Comparison of ENCODE assay signal across 35 cellular contexts in the genomic region with DNA sequence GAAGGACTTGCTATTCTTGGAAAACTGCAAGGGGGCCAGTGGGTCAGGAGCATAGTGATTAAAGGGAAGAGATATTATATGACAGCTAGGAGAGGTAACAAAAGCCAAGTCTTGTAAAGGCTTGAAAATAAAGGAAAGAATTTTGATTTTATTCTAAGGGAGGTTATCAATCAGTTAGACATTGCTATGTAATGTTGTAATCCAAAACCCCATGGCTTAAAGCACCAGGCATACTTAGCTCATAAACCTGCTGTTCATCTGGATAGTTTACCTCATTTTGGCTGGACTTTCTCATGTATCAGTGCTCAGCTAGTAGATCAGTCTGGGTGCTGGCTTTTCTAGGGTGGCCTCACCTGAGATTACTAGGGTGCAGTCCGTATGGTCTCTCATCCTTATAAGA.
DNase-seq lines count a peak whose midpoint lies in the region; ATAC-seq and TF ChIP-seq lines count a peak whose summit lies in the region.
"Had no signal": no experiment of that assay in that cellular context is flagged by ENCODE, and none has a peak within 500 bp of the region (broad histone marks: within the 10 kb centered on the region; RNA-seq: fewer than 3 reads in every experiment).

No MANE protein-coding gene starts in this region.

- H3K4me1 Mint-ChIP-seq in endodermal cell, result no peaks in the 10 kb centered on the region
- H3K4me1 Mint-ChIP-seq: B cell; CD14-positive monocyte; CD4-positive, alpha-beta memory T cell; CD4-positive, CD25-positive, alpha-beta regulatory T cell; CD8-positive, alpha-beta memory T cell had no signal

- H3K27me3 Mint-ChIP-seq in endodermal cell (ENCODE audit: insufficient read depth), result no peaks in the 10 kb centered on the region
- H3K27me3 Mint-ChIP-seq: B cell; CD4-positive, alpha-beta memory T cell; CD4-positive, alpha-beta T cell; CD4-positive, CD25-positive, alpha-beta regulatory T cell; CD8-positive, alpha-beta memory T cell had no signal

- no peaks in the 10 kb centered on the region for H3K27me3 ChIP-seq in endodermal cell (ENCODE audit: control insufficient read depth, insufficient read depth, low read length, poor library complexity, severe bottlenecking)
- H3K27me3 ChIP-seq in effector memory CD4-positive, alpha-beta T cell (replicated peaks; ENCODE audit: control insufficient read depth, insufficient read depth, low read length, poor library complexity, severe bottlenecking), result no peaks in the 10 kb centered on the region
- H3K27me3 ChIP-seq: BE2C; BLaER1; BLaER1 treated with 17β-estradiol and CSF1 and Interleukin-3, amounts not matched to agents 10 nM and 100 nM had no signal

- H3K9ac ChIP-seq in endodermal cell (ENCODE audit: extremely low read depth, low read length, poor library complexity, severe bottlenecking), result no peak overlapping the region
- H3K9ac ChIP-seq: BLaER1; BLaER1 treated with 17β-estradiol and CSF1 and Interleukin-3, amounts not matched to agents 10 nM and 100 nM had no signal

- H3K4me3 Mint-ChIP-seq in endodermal cell, result no peak overlapping the region
- H3K4me3 Mint-ChIP-seq: B cell; CD14-positive monocyte; CD4-positive, alpha-beta memory T cell; CD4-positive, alpha-beta T cell; CD4-positive, CD25-positive, alpha-beta regulatory T cell; CD8-positive, alpha-beta memory T cell; CD8-positive, alpha-beta T cell had no signal

- H3K4me3 ChIP-seq in endodermal cell (ENCODE audit: low read length), result peak overlapping the region; percentile 62
- no peak overlapping the region for H3K4me3 ChIP-seq in effector memory CD4-positive, alpha-beta T cell (ENCODE audit: insufficient read depth, low read depth, low read length, poor library complexity, severe bottlenecking)
- H3K4me3 ChIP-seq: A549; BLaER1; BLaER1 treated with 17β-estradiol and CSF1 and Interleukin-3, amounts not matched to agents 10 nM and 100 nM had no signal

- H3K36me3 Mint-ChIP-seq in endodermal cell (ENCODE audit: low read depth), result peaks cover 35% of the 10 kb centered on the region
- H3K36me3 Mint-ChIP-seq: CD14-positive monocyte; CD4-positive, alpha-beta memory T cell; CD4-positive, CD25-positive, alpha-beta regulatory T cell; CD8-positive, alpha-beta memory T cell; CD8-positive, alpha-beta T cell had no signal

- no peak for TF ChIP-seq RAD21 in Ishikawa (IDR thresholded peaks at IDR 0.05; ENCODE audit: low read depth)

- peaks cover 51% of the 10 kb centered on the region for H3K9me3 ChIP-seq in endodermal cell (ENCODE audit: control insufficient read depth, low read length)
- H3K9me3 ChIP-seq in effector memory CD4-positive, alpha-beta T cell (ENCODE audit: control insufficient read depth, low read length), result no peaks in the 10 kb centered on the region
- H3K9me3 ChIP-seq: BE2C, BLaER1 had no signal

- ATAC-seq in HG03159 (IDR thresholded peaks at IDR 0.05; ENCODE audit: unreplicated experiment) (no peak), GM21528 (IDR thresholded peaks at IDR 0.05; ENCODE audit: low FRiP score, unreplicated experiment) (no peak)
- ATAC-seq: A549; CD8-positive, alpha-beta T cell had no signal

- no peak overlapping the region for H3K27ac ChIP-seq in endodermal cell (ENCODE audit: low read depth, low read length)
- H3K27ac ChIP-seq in effector memory CD4-positive, alpha-beta T cell (ENCODE audit: insufficient read depth, low read length, poor library complexity, severe bottlenecking), result no peak overlapping the region
- H3K27ac ChIP-seq: 22Rv1; A549; BLaER1; BLaER1 treated with 17β-estradiol and CSF1 and Interleukin-3, amounts not matched to agents 10 nM and 100 nM; C4-2B had no signal

- no peak overlapping the region for H3K27ac Mint-ChIP-seq in endodermal cell
- H3K27ac Mint-ChIP-seq: B cell; CD14-positive monocyte; CD4-positive, alpha-beta memory T cell; CD4-positive, alpha-beta T cell; CD4-positive, CD25-positive, alpha-beta regulatory T cell; CD8-positive, alpha-beta memory T cell; CD8-positive, alpha-beta T cell had no signal

- TF ChIP-seq EP300 in Ishikawa (IDR thresholded peaks at IDR 0.05; ENCODE audit: borderline replicate concordance), result peak; percentile 84

- H3K9me3 Mint-ChIP-seq in endodermal cell, result peaks cover 53% of the 10 kb centered on the region

- H3K4me1 ChIP-seq in endodermal cell (ENCODE audit: control insufficient read depth, insufficient read depth, low read length), result no peaks in the 10 kb centered on the region
- no peaks in the 10 kb centered on the region for H3K4me1 ChIP-seq in effector memory CD4-positive, alpha-beta T cell (ENCODE audit: control insufficient read depth, insufficient read depth, low read length, poor library complexity, severe bottlenecking)
- H3K4me1 ChIP-seq: BE2C; BLaER1; BLaER1 treated with 17β-estradiol and CSF1 and Interleukin-3, amounts not matched to agents 10 nM and 100 nM had no signal

- DNase-seq in endodermal cell (no peak), iPS-NIHi11 (ENCODE audit: low spot score) (peak; percentile 11), left kidney (ENCODE audit: low read depth, low spot score) (peak; percentile 18), kidney glomerular epithelial cell (lab: John Stamatoyannopoulos, UW) (no peak)
- no peak for DNase-seq in effector memory CD4-positive, alpha-beta T cell
- DNase-seq: 8988T; ACHN; AML-193; BE2C; C1 segment of cervical spinal cord; Caco-2; Calu3; CD4-positive, alpha-beta memory T cell; CD4-positive, alpha-beta T cell; CD4-positive, CD25-positive, alpha-beta regulatory T cell; CD8-positive, alpha-beta memory T cell; CD8-positive, alpha-beta T cell; COR-L47; DMS 273 treated with DMSO at 0.1 percent for 48 hours; DMS153; DMS53; DMS79; DMS79 treated with DMSO at 0.1 percent for 48 hours; DND-41; EL had no signal

- TF ChIP-seq CTCF in endodermal cell (conservative IDR thresholded peaks at IDR 0.05), result no peak

- no peaks in the 10 kb centered on the region for H3K36me3 ChIP-seq in endodermal cell (ENCODE audit: control insufficient read depth, insufficient read depth, low read length)
- no peaks in the 10 kb centered on the region for H3K36me3 ChIP-seq in effector memory CD4-positive, alpha-beta T cell (ENCODE audit: control insufficient read depth, insufficient read depth, low read length)
- H3K36me3 ChIP-seq: BE2C; BLaER1; BLaER1 treated with 17β-estradiol and CSF1 and Interleukin-3, amounts not matched to agents 10 nM and 100 nM had no signal

- 100% methylated on average over 1 of the region's 1 CpG; no CpG with 5 or more reads in 1 of the 2 experiments for WGBS in endodermal cell (ENCODE audit: insufficient coverage in 1 of 2, insufficient read length in 1 of 2), 2 experiments

TF ChIP-seq in Ishikawa, 13 proteins besides CTCF, POLR2A, EP300 and RAD21:
- TF ChIP-seq TEAD4 (IDR thresholded peaks at IDR 0.05) (peak; percentile 86), CREB1 (IDR thresholded peaks at IDR 0.05; ENCODE audit: low read depth) (no peak), FOXM1 (IDR thresholded peaks at IDR 0.05; ENCODE audit: borderline replicate concordance, low read depth) (peak; percentile 74; the same call in 1 of the 2 replicates), NFIC (IDR thresholded peaks at IDR 0.05) (peak; percentile 70), MAX (IDR thresholded peaks at IDR 0.05) (no peak), TAF1 (IDR thresholded peaks at IDR 0.05; ENCODE audit: low read depth) (no peak), ZBTB7A (IDR thresholded peaks at IDR 0.05; ENCODE audit: low read depth) (no peak), CEBPB (IDR thresholded peaks at IDR 0.05) (peak; percentile 48; the same call in 1 of the 2 replicates), USF1 (IDR thresholded peaks at IDR 0.05) (no peak), TCF12 (IDR thresholded peaks at IDR 0.05; ENCODE audit: low read depth) (peak; percentile 74; the same call in 1 of the 2 replicates)
- TF ChIP-seq, protein P1, sequence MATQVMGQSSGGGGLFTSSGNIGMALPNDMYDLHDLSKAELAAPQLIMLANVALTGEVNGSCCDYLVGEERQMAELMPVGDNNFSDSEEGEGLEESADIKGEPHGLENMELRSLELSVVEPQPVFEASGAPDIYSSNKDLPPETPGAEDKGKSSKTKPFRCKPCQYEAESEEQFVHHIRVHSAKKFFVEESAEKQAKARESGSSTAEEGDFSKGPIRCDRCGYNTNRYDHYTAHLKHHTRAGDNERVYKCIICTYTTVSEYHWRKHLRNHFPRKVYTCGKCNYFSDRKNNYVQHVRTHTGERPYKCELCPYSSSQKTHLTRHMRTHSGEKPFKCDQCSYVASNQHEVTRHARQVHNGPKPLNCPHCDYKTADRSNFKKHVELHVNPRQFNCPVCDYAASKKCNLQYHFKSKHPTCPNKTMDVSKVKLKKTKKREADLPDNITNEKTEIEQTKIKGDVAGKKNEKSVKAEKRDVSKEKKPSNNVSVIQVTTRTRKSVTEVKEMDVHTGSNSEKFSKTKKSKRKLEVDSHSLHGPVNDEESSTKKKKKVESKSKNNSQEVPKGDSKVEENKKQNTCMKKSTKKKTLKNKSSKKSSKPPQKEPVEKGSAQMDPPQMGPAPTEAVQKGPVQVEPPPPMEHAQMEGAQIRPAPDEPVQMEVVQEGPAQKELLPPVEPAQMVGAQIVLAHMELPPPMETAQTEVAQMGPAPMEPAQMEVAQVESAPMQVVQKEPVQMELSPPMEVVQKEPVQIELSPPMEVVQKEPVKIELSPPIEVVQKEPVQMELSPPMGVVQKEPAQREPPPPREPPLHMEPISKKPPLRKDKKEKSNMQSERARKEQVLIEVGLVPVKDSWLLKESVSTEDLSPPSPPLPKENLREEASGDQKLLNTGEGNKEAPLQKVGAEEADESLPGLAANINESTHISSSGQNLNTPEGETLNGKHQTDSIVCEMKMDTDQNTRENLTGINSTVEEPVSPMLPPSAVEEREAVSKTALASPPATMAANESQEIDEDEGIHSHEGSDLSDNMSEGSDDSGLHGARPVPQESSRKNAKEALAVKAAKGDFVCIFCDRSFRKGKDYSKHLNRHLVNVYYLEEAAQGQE (IDR thresholded peaks at IDR 0.05; ENCODE audit: low read depth), result no peak
TF ChIP-seq in Ishikawa: peak in this region for 5.

Comparison
In these comparisons a context has a peak if more than half of its experiments do, and no peak if none do; other contexts are left out.
1. DNase-seq: peak in iPS-NIHi11 (single experiment) and left kidney (single experiment); none in endodermal cell (single experiment), kidney glomerular epithelial cell (single experiment) and effector memory CD4-positive, alpha-beta T cell (0 of 3).